ENCODE assay signal across 12 cellular contexts in genomic region chr4:124940387-124940786, GRCh38.
DNase-seq lines count a peak whose midpoint lies in the region; ATAC-seq and TF ChIP-seq lines count a peak whose summit lies in the region.
"Had no signal": no experiment of that assay in that cellular context is flagged by ENCODE, and none has a peak within 500 bp of the region (broad histone marks: within the 10 kb centered on the region; RNA-seq: fewer than 3 reads in every experiment).

No MANE protein-coding gene starts in this region.

- H3K79me2 ChIP-seq in mammary epithelial cell (ENCODE audit: insufficient read depth, low read length) (no peaks in the 10 kb centered on the region), neural progenitor cell (ENCODE audit: low read depth) (no peaks in the 10 kb centered on the region)

- H4K20me1 ChIP-seq in mammary epithelial cell (ENCODE audit: insufficient read depth, low read length) (no peaks in the 10 kb centered on the region), neural progenitor cell (ENCODE audit: low read depth) (no peaks in the 10 kb centered on the region)

- no peak overlapping the region for H3K4me3 Mint-ChIP-seq in neural progenitor cell
- H3K4me3 Mint-ChIP-seq: IgD-negative memory B cell had no signal

- ATAC-seq in Right ventricle myocardium inferior = peak; percentile 37
- ATAC-seq in HG03175 (IDR thresholded peaks at IDR 0.05; ENCODE audit: unreplicated experiment) = no peak

- in situ Hi-C loops in mammary epithelial cell (cut with MboI; ENCODE audit: low sequenced_read_pairs in 2 of 2) = loop anchor here in 1 of 2 donors (25.0 kb wide), 1 partner anchor 228 kb away; the partner anchor contains the start of gene ANKRD50

- H3K27ac ChIP-seq in mammary epithelial cell (ENCODE audit: insufficient read depth, low read depth, low read length) (peak overlapping the region; percentile 71), neural progenitor cell (no peak overlapping the region)
- H3K27ac ChIP-seq: lower lobe of right lung had no signal

- H3K9me3 Mint-ChIP-seq in neural progenitor cell = no peaks in the 10 kb centered on the region

- H3K36me3 ChIP-seq in mammary epithelial cell (ENCODE audit: insufficient read depth, low read length) (peaks cover 3% of the 10 kb centered on the region), kidney epithelial cell (ENCODE audit: control insufficient read depth, insufficient read depth, low read length) (no peaks in the 10 kb centered on the region), neural progenitor cell (no peaks in the 10 kb centered on the region)
- H3K36me3 ChIP-seq: lower lobe of right lung had no signal

- intact Hi-C loops in Right ventricle myocardium inferior (cut with DNase I) = no loop called here
- intact Hi-C loops in cardiac septum (cut with DNase I) = no loop called here
- intact Hi-C loops in mammary epithelial cell (cut with micrococcal nuclease) = loop anchor here (1.0 to 2.0 kb wide), 2 partner anchors 161 to 228 kb away; partner anchors contain the start of gene ANKRD50

- H3K27me3 Mint-ChIP-seq in neural progenitor cell (ENCODE audit: insufficient read depth, low read depth) = no peaks in the 10 kb centered on the region
- H3K27me3 Mint-ChIP-seq: IgD-negative memory B cell had no signal

- H3K9ac ChIP-seq in mammary epithelial cell (ENCODE audit: insufficient read depth, low read length) = no peak overlapping the region
- H3K9ac ChIP-seq in neural progenitor cell = no peak overlapping the region

- no peaks in the 10 kb centered on the region for H3K36me3 Mint-ChIP-seq in neural progenitor cell

- peaks cover 25% of the 10 kb centered on the region for H3K4me1 ChIP-seq in mammary epithelial cell (ENCODE audit: insufficient read depth, low read length)
- H3K4me1 ChIP-seq in neural progenitor cell = no peaks in the 10 kb centered on the region

- H3K4me2 ChIP-seq in mammary epithelial cell (ENCODE audit: insufficient read depth, low read depth, low read length) (peak overlapping the region; percentile 77), neural progenitor cell (no peak overlapping the region)

- H3K27me3 ChIP-seq in mammary epithelial cell (ENCODE audit: insufficient read depth, low read length) (no peaks in the 10 kb centered on the region), kidney epithelial cell (ENCODE audit: control insufficient read depth, insufficient read depth, low read length) (no peaks in the 10 kb centered on the region), neural progenitor cell (no peaks in the 10 kb centered on the region)

- DNase-seq in Right ventricle myocardium inferior (ENCODE audit: missing footprints) (no peak), cardiac septum (ENCODE audit: low spot score) (no peak), mammary epithelial cell (peak; percentile 92), kidney epithelial cell (ENCODE audit: low read depth) (peak; percentile 92), NCI-H187 treated with DMSO at 0.1 percent for 48 hours (lab: John Stamatoyannopoulos, UW) (no peak), neural progenitor cell (ENCODE audit: low spot score) (no peak), NCI-H146 treated with DMSO at 0.1 percent for 48 hours (lab: John Stamatoyannopoulos, UW; ENCODE audit: unreplicated experiment) (no peak)
- DNase-seq: activated CD8-positive, alpha-beta memory T cell treated with anti-CD3 and anti-CD28 coated beads for 24 hours; cerebellar nuclear complex; lower lobe of right lung had no signal

- H3K4me1 Mint-ChIP-seq in neural progenitor cell = peaks cover 15% of the 10 kb centered on the region
- H3K4me1 Mint-ChIP-seq: IgD-negative memory B cell had no signal

- H3K9me3 ChIP-seq in mammary epithelial cell (replicated peaks; ENCODE audit: insufficient read depth, low read length) = no peaks in the 10 kb centered on the region
- no peaks in the 10 kb centered on the region for H3K9me3 ChIP-seq in neural progenitor cell (ENCODE audit: low read depth)
- H3K9me3 ChIP-seq: lower lobe of right lung had no signal

- no TSS peak for BruUV-seq in mammary epithelial cell (replicated peaks; lab: Mats Ljungman, UMichigan)

- CTCF ChIA-PET in mammary epithelial cell (lab: Charles Lee; ENCODE audit: low non-redundant PET) = no interaction called here

- H3K27ac Mint-ChIP-seq in neural progenitor cell = no peak overlapping the region
- H3K27ac Mint-ChIP-seq: IgD-negative memory B cell had no signal

- dilution Hi-C loops in mammary epithelial cell (cut with HindIII; ENCODE audit: low sequenced_read_pairs) = no loop called here

- H3F3A ChIP-seq in neural progenitor cell (ENCODE audit: low read depth) = no peaks in the 10 kb centered on the region

- 0% methylated on average over 3 of the region's 3 CpGs for WGBS in mammary epithelial cell (ENCODE audit: low coverage, missing lambda C conversion rate)

- TF ChIP-seq CTCF in mammary epithelial cell (conservative IDR thresholded peaks at IDR 0.05 in 1 of 2, IDR thresholded peaks at IDR 0.05 in 1 of 2; ENCODE audit: extremely low read depth in 1 of 2, insufficient read depth in 1 of 2, low read depth in 1 of 2, low read length in 2 of 2) = no peak
- no peak for TF ChIP-seq CTCF in kidney epithelial cell (IDR thresholded peaks at IDR 0.05; ENCODE audit: insufficient read depth, low read length, poor library complexity, severe bottlenecking)
- no peak for TF ChIP-seq CTCF in neural progenitor cell (IDR thresholded peaks at IDR 0.05)

- no peak overlapping the region for H2AFZ ChIP-seq in mammary epithelial cell (ENCODE audit: low read depth, low read length)
- no peak overlapping the region for H2AFZ ChIP-seq in neural progenitor cell (replicated peaks)

- H3K4me3 ChIP-seq in mammary epithelial cell (replicated peaks in 1 of 3; ENCODE audit: insufficient read depth in 1 of 3, low read depth in 2 of 3, low read length in 3 of 3) (no peak overlapping the region), kidney epithelial cell (ENCODE audit: low read depth, low read length) (no peak overlapping the region), neural progenitor cell (no peak overlapping the region)
- H3K4me3 ChIP-seq: lower lobe of right lung had no signal

Comparison
In these comparisons a context has a peak if more than half of its experiments do, and no peak if none do; other contexts are left out.
1. DNase-seq: peak in mammary epithelial cell (single experiment) and kidney epithelial cell (single experiment); none in Right ventricle myocardium inferior (single experiment), cardiac septum (single experiment), NCI-H187 treated with DMSO at 0.1 percent for 48 hours (single experiment), neural progenitor cell (single experiment) and NCI-H146 treated with DMSO at 0.1 percent for 48 hours (single experiment).